Comparison of ENCODE assay signal across 8 cellular contexts in the genomic region with DNA sequence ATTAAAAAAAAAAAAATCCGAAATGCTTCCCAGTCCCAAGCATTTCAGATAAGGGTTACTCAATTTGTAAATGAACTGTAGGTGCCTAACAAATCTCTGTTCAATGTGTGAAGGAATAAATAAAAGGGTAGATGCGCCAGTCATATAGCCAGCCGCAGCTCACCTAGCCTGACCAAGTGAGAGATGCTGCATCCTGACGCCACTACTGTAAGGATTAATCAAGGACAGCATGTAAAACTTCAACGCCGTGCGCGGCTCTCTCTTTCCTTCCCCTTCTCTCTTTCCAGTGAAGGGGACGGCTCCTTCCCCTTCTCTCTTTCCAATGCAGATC. TPM values are rescaled to one million over a fixed set of nuclear protein-coding genes. Genes with fewer than 3 reads are reported as not detected.
DNase-seq lines count a peak whose midpoint lies in the region; ATAC-seq, FAIRE-seq and TF ChIP-seq lines count a peak whose summit lies in the region.

No MANE protein-coding gene starts in this region.

- TF ChIP-seq CTCF in astrocyte (IDR thresholded peaks at IDR 0.05; ENCODE audit: insufficient read depth, low read depth, low read length): no peak

- H3K4me3 ChIP-seq in astrocyte (ENCODE audit: insufficient read depth, low read depth, low read length) (peak overlapping the region; percentile 80), thymus (ENCODE audit: low read length) (peak overlapping the region; percentile 72)

- peaks cover 6% of the 10 kb centered on the region for H3K36me3 ChIP-seq in astrocyte (ENCODE audit: insufficient read depth, low read length)
- H3K36me3 ChIP-seq in thymus (ENCODE audit: control insufficient read depth, insufficient read depth): no peaks in the 10 kb centered on the region

- no peak for TF ChIP-seq POLR2A in H54 (IDR thresholded peaks at IDR 0.05; ENCODE audit: low read depth, low read length)

- H3K27me3 ChIP-seq in astrocyte (ENCODE audit: insufficient read depth, low read length) (no peaks in the 10 kb centered on the region), thymus (ENCODE audit: control insufficient read depth, insufficient read depth) (no peaks in the 10 kb centered on the region)

- no peak for FAIRE-seq in astrocyte (lab: Jason Lieb, UNC)
- FAIRE-seq in H54 (lab: Jason Lieb, UNC): no peak

- H3K27ac ChIP-seq in astrocyte (ENCODE audit: low read depth, low read length): peak overlapping the region; percentile 53
- H3K27ac ChIP-seq in thymus (ENCODE audit: low read depth): no peak overlapping the region

- peak overlapping the region; percentile 90 for H3K27ac Mint-ChIP-seq in astrocyte (ENCODE audit: unreplicated experiment)

- H3K4me1 Mint-ChIP-seq in astrocyte (ENCODE audit: low read depth, unreplicated experiment): peaks cover 15% of the 10 kb centered on the region

- H3K9ac ChIP-seq in astrocyte (ENCODE audit: low read length): peak overlapping the region; percentile 81

- H3K4me2 ChIP-seq in astrocyte (ENCODE audit: low read length): peak overlapping the region; percentile 94

- peak overlapping the region; percentile 98 for H3K4me3 Mint-ChIP-seq in astrocyte (ENCODE audit: unreplicated experiment)

- ATAC-seq in GM18502 (IDR thresholded peaks at IDR 0.05; ENCODE audit: poor library complexity, unreplicated experiment) (peak; percentile 22), HG03159 (IDR thresholded peaks at IDR 0.05; ENCODE audit: unreplicated experiment) (peak; percentile 15), left colon (peak; percentile 55), HG02884 (IDR thresholded peaks at IDR 0.05; ENCODE audit: unreplicated experiment) (no peak)

- H3K27me3 Mint-ChIP-seq in astrocyte (ENCODE audit: low read depth, unreplicated experiment): peaks cover 8% of the 10 kb centered on the region

- peak overlapping the region; percentile 97 for H2AFZ ChIP-seq in astrocyte (ENCODE audit: low read depth, low read length)

- no peaks in the 10 kb centered on the region for H3K4me1 ChIP-seq in astrocyte (ENCODE audit: insufficient read depth, low read length)
- H3K4me1 ChIP-seq in thymus (ENCODE audit: control insufficient read depth, insufficient read depth, low read length): no peaks in the 10 kb centered on the region

- DNase-seq in astrocyte (ENCODE audit: low read depth) (no peak), left colon (no peak), H54 (ENCODE audit: insufficient read length, low spot score) (no peak)
- no peak for DNase-seq in stimulated activated CD4-positive, alpha-beta T cell treated with anti-CD3 and anti-CD28 coated beads, Interleukin-2, amount 100 ng/mL, for 24 hours

- H3K9me3 ChIP-seq in astrocyte (ENCODE audit: insufficient read depth, low read depth, low read length): no peaks in the 10 kb centered on the region
- H3K9me3 ChIP-seq in thymus (ENCODE audit: control insufficient read depth): no peaks in the 10 kb centered on the region

- 12% methylated on average over 9 of the region's 9 CpGs for WGBS in thymus

- intact Hi-C loops in left colon (cut with DNase I, micrococcal nuclease): no loop called here

- H3K9me3 Mint-ChIP-seq in astrocyte (ENCODE audit: unreplicated experiment): no peaks in the 10 kb centered on the region

- H3K79me2 ChIP-seq in astrocyte (ENCODE audit: insufficient read depth, low read length): peaks cover 26% of the 10 kb centered on the region

- H4K20me1 ChIP-seq in astrocyte (ENCODE audit: insufficient read depth, low read length): no peaks in the 10 kb centered on the region

- H3K36me3 Mint-ChIP-seq in astrocyte (ENCODE audit: low read depth, unreplicated experiment): no peaks in the 10 kb centered on the region

RNA-seq across cellular contexts. Expression of a gene that starts 0.4 kb away (rescaled TPM):
- total RNA-seq in astrocyte (33.1 and 37.0 TPM in 2 replicates), left colon (10 to 100 TPM; 17.5 to 28.6 TPM)
- polyA plus RNA-seq in thymus: 97.3 TPM

RNA-seq across cellular contexts. Expression of a gene that starts 56.1 kb away (rescaled TPM):
- total RNA-seq in astrocyte (929 and 930 TPM in 2 replicates), left colon (100 to 1,000 TPM; 474 to 514 TPM)
- 202 TPM for polyA plus RNA-seq in thymus
